Comparison of ENCODE assay signal across 8 cellular contexts in the genomic region with DNA sequence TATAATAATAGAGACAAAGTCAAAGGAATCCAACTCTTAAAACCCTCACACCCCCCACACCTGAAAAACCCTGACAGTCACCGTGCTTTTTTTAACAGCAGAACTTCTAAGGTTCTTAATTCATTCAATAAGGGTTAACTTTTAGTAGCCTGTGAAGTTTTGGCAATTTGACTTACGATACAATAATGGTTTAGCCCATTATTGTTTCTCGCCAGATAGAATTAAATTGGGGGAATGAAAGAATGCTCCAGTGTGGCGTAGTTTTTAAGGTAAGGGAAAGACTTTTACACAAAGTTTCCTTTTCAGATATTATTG. TPM values are rescaled to one million over a fixed set of nuclear protein-coding genes. Genes with fewer than 3 reads are reported as not detected.
A peak's percentile ranks its signal among the peaks of the same experiment; 100 is the strongest.
DNase-seq lines count a peak whose midpoint lies in the region; ATAC-seq and TF ChIP-seq lines count a peak whose summit lies in the region.

No MANE protein-coding gene starts in this region.

- CTCF ChIA-PET in CD8-positive, alpha-beta T cell (lab: Charles Lee), result interaction anchor here (1.0 to 1.7 kb wide), 5 partner anchors 9 to 378 kb away, joined by 3 to 5 read pairs (median 3); no protein-coding TSS in a partner anchor

- POLR2A ChIA-PET in CD8-positive, alpha-beta T cell (lab: Charles Lee), result interaction anchor here (1.1 to 1.2 kb wide), 2 partner anchors 58 to 60 kb away, joined by 5 read pairs; no protein-coding TSS in a partner anchor

- no peaks in the 10 kb centered on the region for H3K9me3 ChIP-seq in CD8-positive, alpha-beta T cell (ENCODE audit: low read length)
- no peaks in the 10 kb centered on the region for H3K9me3 ChIP-seq in HUES6 (ENCODE audit: control insufficient read depth, insufficient read depth, low read depth, low read length)

- H3K27me3 Mint-ChIP-seq in CD8-positive, alpha-beta T cell (ENCODE audit: low read depth), result no peaks in the 10 kb centered on the region
- peaks cover 3% of the 10 kb centered on the region for H3K27me3 Mint-ChIP-seq in nephron (ENCODE audit: low read depth)

- H3K9ac ChIP-seq in HUES6 (ENCODE audit: low read length), result peak overlapping the region; percentile 96

- no peak for TF ChIP-seq CTCF in CD8-positive, alpha-beta T cell (IDR thresholded peaks at IDR 0.05)
- no peak for TF ChIP-seq CTCF in coronary artery (IDR thresholded peaks at IDR 0.05)
- TF ChIP-seq CTCF in nephron (IDR thresholded peaks at IDR 0.05; ENCODE audit: unreplicated experiment in 3 of 3), result no peak

- H3K9me3 Mint-ChIP-seq in CD8-positive, alpha-beta T cell, result no peaks in the 10 kb centered on the region
- H3K9me3 Mint-ChIP-seq in nephron, result no peaks in the 10 kb centered on the region

- intact Hi-C loops in CD8-positive, alpha-beta T cell (cut with DNase I, micrococcal nuclease), result loop anchor here (5.0 kb wide), 7 partner anchors 47 to 558 kb away; partner anchors contain the start of genes SMIM10L1 (in 1 of the 2) and YBX3 (in 1 of the 2)

- peaks cover 19% of the 10 kb centered on the region for H3K4me1 ChIP-seq in CD8-positive, alpha-beta T cell (ENCODE audit: insufficient read depth, low read length)
- peaks cover 5% of the 10 kb centered on the region; the same call in 1 of the 2 replicates for H3K4me1 ChIP-seq in HUES6 (ENCODE audit: control insufficient read depth, insufficient read depth, low read length)

- peaks cover 34% of the 10 kb centered on the region for H3K36me3 Mint-ChIP-seq in CD8-positive, alpha-beta T cell
- peaks cover 4% of the 10 kb centered on the region for H3K36me3 Mint-ChIP-seq in nephron (ENCODE audit: low read depth)

- peak overlapping the region; percentile 100 for H3K27ac Mint-ChIP-seq in CD8-positive, alpha-beta T cell
- H3K27ac Mint-ChIP-seq in nephron, result peak overlapping the region; percentile 98 to 100 (median 99)

- no peak for ATAC-seq in CD8-positive, alpha-beta T cell
- no peak for ATAC-seq in GM18520 (IDR thresholded peaks at IDR 0.05; ENCODE audit: unreplicated experiment)

- H3K4me3 ChIP-seq in CD8-positive, alpha-beta T cell (ENCODE audit: low read depth, low read length), result peak overlapping the region; percentile 97
- H3K4me3 ChIP-seq in HUES6 (ENCODE audit: low read depth, low read length) (peak overlapping the region; percentile 83), coronary artery (peak overlapping the region; percentile 95)

- H3K4me3 Mint-ChIP-seq in CD8-positive, alpha-beta T cell, result peak overlapping the region; percentile 100
- H3K4me3 Mint-ChIP-seq in nephron, result peak overlapping the region; percentile 100

- peaks cover 31% of the 10 kb centered on the region for H3K4me1 Mint-ChIP-seq in CD8-positive, alpha-beta T cell (ENCODE audit: low read depth)
- H3K4me1 Mint-ChIP-seq in nephron, result peaks cover 24% of the 10 kb centered on the region

- H3K27ac ChIP-seq in CD8-positive, alpha-beta T cell (ENCODE audit: low read depth, low read length), result peak overlapping the region; percentile 99
- H3K27ac ChIP-seq in HUES6 (ENCODE audit: low read depth, low read length) (peak overlapping the region; percentile 97), coronary artery (peak overlapping the region; percentile 87 to 91)

- no peaks in the 10 kb centered on the region for H3K27me3 ChIP-seq in CD8-positive, alpha-beta T cell (ENCODE audit: insufficient read depth, low read length)
- H3K27me3 ChIP-seq in HUES6 (ENCODE audit: control insufficient read depth, insufficient read depth, low read length), result no peaks in the 10 kb centered on the region

- DNase-seq in CD8-positive, alpha-beta T cell, result no peak
- no peak for DNase-seq in coronary artery (ENCODE audit: low spot score)
- no peak for DNase-seq in Ammon's horn (ENCODE audit: low spot score)
- DNase-seq in activated CD4-positive, CD25-positive, alpha-beta regulatory T cell treated with anti-CD3 and anti-CD28 coated beads, Interleukin-2, amount 50 U/mL, for 72 hours, result no peak
- DNase-seq in T1000 (lab: John Stamatoyannopoulos, UW), result no peak

- peaks cover 4% of the 10 kb centered on the region for H3K36me3 ChIP-seq in CD8-positive, alpha-beta T cell (ENCODE audit: insufficient read depth, low read length)
- peaks cover 25% of the 10 kb centered on the region for H3K36me3 ChIP-seq in HUES6 (ENCODE audit: control insufficient read depth, insufficient read depth, low read length)

RNA-seq across cellular contexts. Expression of gene MAGOHB, which starts 0.6 kb away (rescaled TPM):
- total RNA-seq in CD8-positive, alpha-beta T cell, result 1 to 10 TPM; 7.9 to 8.5 TPM

RNA-seq across cellular contexts. Expression of gene STYK1, which starts 59.8 kb away (rescaled TPM):
- total RNA-seq in CD8-positive, alpha-beta T cell, result under 1 TPM; 0.57 to 0.89 TPM
